Comparison of ENCODE assay signal across 9 cellular contexts in genomic region chr16:14309906-14310305, GRCh38.
DNase-seq lines count a peak whose midpoint lies in the region; ATAC-seq and TF ChIP-seq lines count a peak whose summit lies in the region.
"Had no signal": no experiment of that assay in that cellular context is flagged by ENCODE, and none has a peak within 500 bp of the region (broad histone marks: within the 10 kb centered on the region; RNA-seq: fewer than 3 reads in every experiment).

No MANE protein-coding gene starts in this region.

- POLR2A ChIA-PET in WTC11 (lab: Charles Lee): interaction anchor here (0.5 to 1.5 kb wide), 2 partner anchors 8 to 287 kb away, joined by 3 to 5 read pairs; no protein-coding TSS in a partner anchor

- no peak for TF ChIP-seq EP300 in gastroesophageal sphincter (IDR thresholded peaks at IDR 0.05)

- DNase-seq in natural killer cell treated with Interleukin-12 subunit alpha and Interleukin-12 subunit beta and Interleukin-15 and Interleukin-18, amount 100 ng/mL, for 72 hours (ENCODE audit: low spot score): no peak
- DNase-seq in natural killer cell (no peak), WTC11 (ENCODE audit: low spot score) (no peak), type B pancreatic cell (ENCODE audit: extremely low spot score, unreplicated experiment) (no peak), OCI-M1 (lab: John Stamatoyannopoulos, UW) (no peak)
- DNase-seq: NCI-H2081 had no signal

- intact Hi-C loops in natural killer cell (cut with micrococcal nuclease): no loop called here

- H3K36me3 Mint-ChIP-seq in natural killer cell treated with Interleukin-12 subunit alpha and Interleukin-12 subunit beta and Interleukin-15 and Interleukin-18, amount 100 ng/mL, for 72 hours: no peaks in the 10 kb centered on the region
- no peaks in the 10 kb centered on the region for H3K36me3 Mint-ChIP-seq in natural killer cell
- H3K36me3 Mint-ChIP-seq in WTC11: peaks cover 4% of the 10 kb centered on the region; the same call in 1 of the 2 replicates
- H3K36me3 Mint-ChIP-seq in type B pancreatic cell: peaks cover 4% of the 10 kb centered on the region

- CTCF ChIA-PET in WTC11 (lab: Charles Lee): interaction anchor here (0.5 to 2.5 kb wide), 16 partner anchors 9 to 386 kb away, joined by 3 to 16 read pairs (median 4); no protein-coding TSS in a partner anchor

- H3K27me3 Mint-ChIP-seq in natural killer cell treated with Interleukin-12 subunit alpha and Interleukin-12 subunit beta and Interleukin-15 and Interleukin-18, amount 100 ng/mL, for 72 hours: peaks cover 6 to 11% of the 10 kb centered on the region in 2 donors
- peaks cover 19 to 23% of the 10 kb centered on the region in 2 donors for H3K27me3 Mint-ChIP-seq in natural killer cell (ENCODE audit: low read depth in 2 of 2)
- H3K27me3 Mint-ChIP-seq in WTC11 (ENCODE audit: low read depth): no peaks in the 10 kb centered on the region
- H3K27me3 Mint-ChIP-seq in type B pancreatic cell: peaks cover 15% of the 10 kb centered on the region

- TF ChIP-seq CTCF in natural killer cell (IDR thresholded peaks at IDR 0.05) (no peak), WTC11 (IDR thresholded peaks at IDR 0.05) (no peak), gastroesophageal sphincter (IDR thresholded peaks at IDR 0.05) (no peak), type B pancreatic cell (conservative IDR thresholded peaks at IDR 0.05) (no peak)

- WGBS in gastroesophageal sphincter (ENCODE audit: low coverage in 1 of 2), 2 donors: 66% methylated on average over 9 of the region's 10 CpGs; no CpG with 5 or more reads in 1 of the 2 donors

- no peaks in the 10 kb centered on the region for H3K9me3 ChIP-seq in gastroesophageal sphincter

- no peaks in the 10 kb centered on the region for H3K27me3 ChIP-seq in gastroesophageal sphincter

- H3K36me3 ChIP-seq in gastroesophageal sphincter: no peaks in the 10 kb centered on the region

- H3K4me3 ChIP-seq in gastroesophageal sphincter: peak overlapping the region in 1 of 2 donors; percentile 35

- H3K27ac ChIP-seq in gastroesophageal sphincter: peak overlapping the region in 3 of 4 donors; percentile 82 to 92 (median 91)

- peaks cover 0 to 94% (median 49%) of the 10 kb centered on the region in 3 donors for H3K4me1 ChIP-seq in gastroesophageal sphincter

- no peak for ATAC-seq in natural killer cell treated with Interleukin-12 subunit alpha and Interleukin-12 subunit beta and Interleukin-15 and Interleukin-18, amount 100 ng/mL, for 72 hours
- no peak for ATAC-seq in natural killer cell
- no peak; the same call in 1 of the 2 replicates for ATAC-seq in WTC11
- ATAC-seq in gastroesophageal sphincter: no peak
- ATAC-seq in GM19452 (IDR thresholded peaks at IDR 0.05; ENCODE audit: unreplicated experiment): no peak
- no peak for ATAC-seq in HG03139 (IDR thresholded peaks at IDR 0.05; ENCODE audit: unreplicated experiment)

- H3K4me1 Mint-ChIP-seq in natural killer cell treated with Interleukin-12 subunit alpha and Interleukin-12 subunit beta and Interleukin-15 and Interleukin-18, amount 100 ng/mL, for 72 hours (ENCODE audit: low read depth in 2 of 2): peaks cover 10 to 11% of the 10 kb centered on the region in 2 donors
- peaks cover 7 to 11% of the 10 kb centered on the region in 2 donors for H3K4me1 Mint-ChIP-seq in natural killer cell
- peaks cover 66% of the 10 kb centered on the region for H3K4me1 Mint-ChIP-seq in WTC11
- H3K4me1 Mint-ChIP-seq in type B pancreatic cell (ENCODE audit: unreplicated experiment): peaks cover 47% of the 10 kb centered on the region

- no peak for TF ChIP-seq POLR2A in gastroesophageal sphincter (IDR thresholded peaks at IDR 0.05)

- H3K4me3 Mint-ChIP-seq in natural killer cell treated with Interleukin-12 subunit alpha and Interleukin-12 subunit beta and Interleukin-15 and Interleukin-18, amount 100 ng/mL, for 72 hours: peak overlapping the region; percentile 24
- H3K4me3 Mint-ChIP-seq in natural killer cell (no peak overlapping the region), WTC11 (no peak overlapping the region; the same call in 1 of the 2 replicates), type B pancreatic cell (peak overlapping the region; percentile 72)

- H3K9me3 Mint-ChIP-seq in natural killer cell treated with Interleukin-12 subunit alpha and Interleukin-12 subunit beta and Interleukin-15 and Interleukin-18, amount 100 ng/mL, for 72 hours: no peaks in the 10 kb centered on the region
- no peaks in the 10 kb centered on the region for H3K9me3 Mint-ChIP-seq in natural killer cell
- no peaks in the 10 kb centered on the region for H3K9me3 Mint-ChIP-seq in WTC11
- H3K9me3 Mint-ChIP-seq in type B pancreatic cell: no peaks in the 10 kb centered on the region

- no peak overlapping the region for H3K27ac Mint-ChIP-seq in natural killer cell treated with Interleukin-12 subunit alpha and Interleukin-12 subunit beta and Interleukin-15 and Interleukin-18, amount 100 ng/mL, for 72 hours
- H3K27ac Mint-ChIP-seq in natural killer cell: no peak overlapping the region
- peak overlapping the region; percentile 95 for H3K27ac Mint-ChIP-seq in WTC11
- peak overlapping the region; percentile 97 for H3K27ac Mint-ChIP-seq in type B pancreatic cell

TF ChIP-seq in WTC11, 78 proteins besides CTCF, POLR2A, EP300 and RAD21:
- no peak for TF ChIP-seq MLX (CRISPR knock-in tag; IDR thresholded peaks at IDR 0.05)
- no peak for TF ChIP-seq E2F1 (CRISPR knock-in tag; IDR thresholded peaks at IDR 0.05)
- TF ChIP-seq, protein P1, sequence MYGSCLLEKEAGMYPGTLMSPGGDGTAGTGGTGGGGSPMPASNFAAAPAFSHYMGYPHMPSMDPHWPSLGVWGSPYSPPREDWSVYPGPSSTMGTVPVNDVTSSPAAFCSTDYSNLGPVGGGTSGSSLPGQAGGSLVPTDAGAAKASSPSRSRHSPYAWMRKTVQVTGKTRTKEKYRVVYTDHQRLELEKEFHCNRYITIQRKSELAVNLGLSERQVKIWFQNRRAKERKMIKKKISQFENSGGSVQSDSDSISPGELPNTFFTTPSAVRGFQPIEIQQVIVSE (CRISPR knock-in tag; IDR thresholded peaks at IDR 0.05; ENCODE audit: borderline replicate concordance): no peak
TF ChIP-seq in WTC11: peak in this region for 0.

Comparison
In these comparisons a context has a peak if more than half of its experiments do, and no peak if none do; other contexts are left out.
1. H3K4me3 Mint-ChIP-seq: peak in natural killer cell treated with Interleukin-12 subunit alpha and Interleukin-12 subunit beta and Interleukin-15 and Interleukin-18, amount 100 ng/mL, for 72 hours (single experiment) and type B pancreatic cell (single experiment); none in natural killer cell (single experiment) and WTC11 (single experiment).
2. H3K27ac Mint-ChIP-seq: peak in WTC11 (single experiment) and type B pancreatic cell (single experiment); none in natural killer cell treated with Interleukin-12 subunit alpha and Interleukin-12 subunit beta and Interleukin-15 and Interleukin-18, amount 100 ng/mL, for 72 hours (0 of 2) and natural killer cell (0 of 2).